In genomic region chr5:34609951-34610431, GRCh38 we compare ENCODE assay signal across 2 cellular contexts.
TF ChIP-seq lines count a peak whose summit lies in the region.

No MANE protein-coding gene starts in this region.

TF ChIP-seq in HCT116, 20 proteins besides CTCF, POLR2A, EP300 and RAD21:
- TF ChIP-seq ATF3 (IDR thresholded peaks at IDR 0.05): no peak
- TF ChIP-seq MAX (IDR thresholded peaks at IDR 0.05): no peak

TF ChIP-seq in SK-N-SH, 30 proteins besides CTCF, POLR2A, EP300 and RAD21:
- TF ChIP-seq REST (IDR thresholded peaks at IDR 0.05; ENCODE audit: low read depth, low read length): no peak
- TF ChIP-seq IRF3 (IDR thresholded peaks at IDR 0.05; ENCODE audit: low read depth, low read length): no peak
